ENCODE assay signal across 15 cellular contexts in the genomic region with DNA sequence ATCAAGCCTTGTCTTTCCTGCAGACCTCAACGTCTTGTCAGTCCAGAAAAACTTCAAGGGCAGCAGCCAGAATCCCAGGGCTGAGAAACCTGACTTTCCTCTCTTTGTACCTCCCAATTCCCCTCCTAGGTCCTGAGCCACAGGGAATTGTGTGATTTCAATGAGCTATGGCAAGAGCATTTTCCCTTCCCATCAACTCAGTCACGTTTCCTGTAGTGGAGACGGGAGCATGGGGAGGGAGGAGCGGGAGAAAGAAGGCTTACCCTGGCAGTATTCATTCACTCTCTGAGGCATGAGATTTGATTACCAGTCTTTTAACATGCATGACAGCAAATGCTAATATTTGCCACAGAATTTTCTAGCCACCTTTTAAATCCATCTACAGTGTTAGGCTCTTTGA.
DNase-seq lines count a peak whose midpoint lies in the region.
"Had no signal": no experiment of that assay in that cellular context is flagged by ENCODE, and none has a peak within 500 bp of the region (broad histone marks: within the 10 kb centered on the region; RNA-seq: fewer than 3 reads in every experiment).

No MANE protein-coding gene starts in this region.

- H3K27me3 ChIP-seq in BLaER1 treated with 17β-estradiol and CSF1 and Interleukin-3, amounts not matched to agents 10 nM and 100 nM: no peaks in the 10 kb centered on the region

- H3K4me3 Mint-ChIP-seq in activated T-helper 2 cell treated with anti-CD3 and anti-CD28 coated beads, Interferon-gamma antibody, Interleukin-2, Interleukin-4, amounts not matched to agents 10 μg/mL and 5 μg/mL and 100 μg/mL, durations not matched to agents 14 hours and 24 hours and 36 hours (ENCODE audit: low read depth): no peak overlapping the region
- H3K4me3 Mint-ChIP-seq: B cell; CD14-positive monocyte; CD8-positive, alpha-beta memory T cell; HFFc6 had no signal

- H3K27ac ChIP-seq in BLaER1 treated with 17β-estradiol and CSF1 and Interleukin-3, amounts not matched to agents 10 nM and 100 nM: no peak overlapping the region
- H3K27ac ChIP-seq: HL-60 had no signal

- DNase-seq in NCI-H187 treated with DMSO at 0.1 percent for 48 hours (lab: John Stamatoyannopoulos, UW): peak; percentile 61
- peak; percentile 68 for DNase-seq in NCI-H345 treated with DMSO at 0.1 percent for 48 hours (lab: John Stamatoyannopoulos, UW; ENCODE audit: unreplicated experiment)
- DNase-seq in lung microvascular endothelial cell (ENCODE audit: low read depth in 2 of 2): peak; percentile 47 to 63
- DNase-seq in epidermal melanocyte (ENCODE audit: insufficient read length, low spot score): no peak
- DNase-seq in NCI-H526 (lab: John Stamatoyannopoulos, UW): no peak
- DNase-seq in activated T-helper 2 cell treated with anti-CD3 and anti-CD28 coated beads, Interferon-gamma antibody, Interleukin-2, Interleukin-4, amounts not matched to agents 10 μg/mL and 5 μg/mL and 100 μg/mL, durations not matched to agents 14 hours and 24 hours and 36 hours (ENCODE audit: low spot score): no peak
- DNase-seq: Caco-2; CD8-positive, alpha-beta memory T cell; DND-41; HCEC 1CT; HFFc6 had no signal

- no peak overlapping the region for H3K9ac ChIP-seq in BLaER1 treated with 17β-estradiol and CSF1 and Interleukin-3, amounts not matched to agents 10 nM and 100 nM

- H3K36me3 ChIP-seq in BLaER1 treated with 17β-estradiol and CSF1 and Interleukin-3, amounts not matched to agents 10 nM and 100 nM: no peaks in the 10 kb centered on the region

- no peaks in the 10 kb centered on the region for H3K9me3 ChIP-seq in BLaER1 treated with 17β-estradiol and CSF1 and Interleukin-3, amounts not matched to agents 10 nM and 100 nM (replicated peaks in 1 of 11)
- H3K9me3 ChIP-seq: Caco-2 had no signal

- H3K9me3 Mint-ChIP-seq in activated T-helper 2 cell treated with anti-CD3 and anti-CD28 coated beads, Interferon-gamma antibody, Interleukin-2, Interleukin-4, amounts not matched to agents 10 μg/mL and 5 μg/mL and 100 μg/mL, durations not matched to agents 14 hours and 24 hours and 36 hours: no peaks in the 10 kb centered on the region
- H3K9me3 Mint-ChIP-seq: CD14-positive monocyte, HFFc6 had no signal

- H3K4me3 ChIP-seq in BLaER1 treated with 17β-estradiol and CSF1 and Interleukin-3, amounts not matched to agents 10 nM and 100 nM: no peak overlapping the region

- no peak overlapping the region for H3K27ac Mint-ChIP-seq in activated T-helper 2 cell treated with anti-CD3 and anti-CD28 coated beads, Interferon-gamma antibody, Interleukin-2, Interleukin-4, amounts not matched to agents 10 μg/mL and 5 μg/mL and 100 μg/mL, durations not matched to agents 14 hours and 24 hours and 36 hours
- H3K27ac Mint-ChIP-seq: B cell, HFFc6 had no signal

- intact Hi-C loops in activated T-helper 2 cell treated with anti-CD3 and anti-CD28 coated beads, Interferon-gamma antibody, Interleukin-2, Interleukin-4, amounts not matched to agents 10 μg/mL and 5 μg/mL and 100 μg/mL, durations not matched to agents 14 hours and 24 hours and 36 hours (cut with micrococcal nuclease): no loop called here

- H3K4me1 ChIP-seq in BLaER1 treated with 17β-estradiol and CSF1 and Interleukin-3, amounts not matched to agents 10 nM and 100 nM: peaks cover 3 to 26% (median 21%) of the 10 kb centered on the region in 10 experiments; a peak in 18 of 20 replicates
- H3K4me1 ChIP-seq: Caco-2 had no signal

- H3K36me3 Mint-ChIP-seq in activated T-helper 2 cell treated with anti-CD3 and anti-CD28 coated beads, Interferon-gamma antibody, Interleukin-2, Interleukin-4, amounts not matched to agents 10 μg/mL and 5 μg/mL and 100 μg/mL, durations not matched to agents 14 hours and 24 hours and 36 hours (ENCODE audit: low read depth): no peaks in the 10 kb centered on the region
- H3K36me3 Mint-ChIP-seq: CD8-positive, alpha-beta memory T cell had no signal

- H3K4me1 Mint-ChIP-seq in activated T-helper 2 cell treated with anti-CD3 and anti-CD28 coated beads, Interferon-gamma antibody, Interleukin-2, Interleukin-4, amounts not matched to agents 10 μg/mL and 5 μg/mL and 100 μg/mL, durations not matched to agents 14 hours and 24 hours and 36 hours (ENCODE audit: low read depth): peaks cover 27% of the 10 kb centered on the region
- H3K4me1 Mint-ChIP-seq: B cell; CD8-positive, alpha-beta memory T cell had no signal

- peaks cover 16% of the 10 kb centered on the region for H3K27me3 Mint-ChIP-seq in activated T-helper 2 cell treated with anti-CD3 and anti-CD28 coated beads, Interferon-gamma antibody, Interleukin-2, Interleukin-4, amounts not matched to agents 10 μg/mL and 5 μg/mL and 100 μg/mL, durations not matched to agents 14 hours and 24 hours and 36 hours (ENCODE audit: low read depth)

- H3K4me2 ChIP-seq in BLaER1 treated with 17β-estradiol and CSF1 and Interleukin-3, amounts not matched to agents 10 nM and 100 nM: peak overlapping the region in 6 of 11 experiments; percentile 43 to 67 (median 56); a peak in 10 of 22 replicates

- H4K20me1 ChIP-seq in BLaER1 treated with 17β-estradiol and CSF1 and Interleukin-3, amounts not matched to agents 10 nM and 100 nM: no peaks in the 10 kb centered on the region

Comparison
In these comparisons a context has a peak if more than half of its experiments do, and no peak if none do; other contexts are left out.
1. DNase-seq: peak in NCI-H187 treated with DMSO at 0.1 percent for 48 hours (single experiment), NCI-H345 treated with DMSO at 0.1 percent for 48 hours (single experiment) and lung microvascular endothelial cell (2 of 2); none in epidermal melanocyte (single experiment), NCI-H526 (0 of 2) and activated T-helper 2 cell treated with anti-CD3 and anti-CD28 coated beads, Interferon-gamma antibody, Interleukin-2, Interleukin-4, amounts not matched to agents 10 μg/mL and 5 μg/mL and 100 μg/mL, durations not matched to agents 14 hours and 24 hours and 36 hours (single experiment).